ENCODE assay signal across 1 cellular context in the genomic region with DNA sequence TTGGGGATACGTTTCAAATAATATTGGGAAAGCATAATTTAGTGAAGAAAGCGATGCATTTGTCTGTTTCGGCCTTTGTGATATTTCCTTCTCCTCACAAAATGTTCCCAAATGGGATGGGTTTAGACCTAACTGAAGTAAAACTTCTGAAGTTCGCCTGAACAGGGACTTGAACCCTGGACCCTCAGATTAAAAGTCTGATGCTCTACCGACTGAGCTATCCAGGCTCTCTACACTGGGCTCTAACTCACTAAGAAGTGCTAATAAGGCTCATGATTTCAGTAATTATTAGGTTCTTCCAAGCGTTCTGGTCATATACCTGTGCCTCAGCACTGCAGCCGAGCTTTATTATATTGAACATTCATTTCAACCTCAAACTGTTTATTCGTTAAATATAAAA.
A peak's percentile ranks its signal among the peaks of the same experiment; 100 is the strongest.
TF ChIP-seq lines count a peak whose summit lies in the region.

No MANE protein-coding gene starts in this region.

TF ChIP-seq in K562, 482 proteins besides CTCF, POLR2A, EP300 and RAD21 (continued from another document and continues in another):
- TF ChIP-seq, protein P1, sequence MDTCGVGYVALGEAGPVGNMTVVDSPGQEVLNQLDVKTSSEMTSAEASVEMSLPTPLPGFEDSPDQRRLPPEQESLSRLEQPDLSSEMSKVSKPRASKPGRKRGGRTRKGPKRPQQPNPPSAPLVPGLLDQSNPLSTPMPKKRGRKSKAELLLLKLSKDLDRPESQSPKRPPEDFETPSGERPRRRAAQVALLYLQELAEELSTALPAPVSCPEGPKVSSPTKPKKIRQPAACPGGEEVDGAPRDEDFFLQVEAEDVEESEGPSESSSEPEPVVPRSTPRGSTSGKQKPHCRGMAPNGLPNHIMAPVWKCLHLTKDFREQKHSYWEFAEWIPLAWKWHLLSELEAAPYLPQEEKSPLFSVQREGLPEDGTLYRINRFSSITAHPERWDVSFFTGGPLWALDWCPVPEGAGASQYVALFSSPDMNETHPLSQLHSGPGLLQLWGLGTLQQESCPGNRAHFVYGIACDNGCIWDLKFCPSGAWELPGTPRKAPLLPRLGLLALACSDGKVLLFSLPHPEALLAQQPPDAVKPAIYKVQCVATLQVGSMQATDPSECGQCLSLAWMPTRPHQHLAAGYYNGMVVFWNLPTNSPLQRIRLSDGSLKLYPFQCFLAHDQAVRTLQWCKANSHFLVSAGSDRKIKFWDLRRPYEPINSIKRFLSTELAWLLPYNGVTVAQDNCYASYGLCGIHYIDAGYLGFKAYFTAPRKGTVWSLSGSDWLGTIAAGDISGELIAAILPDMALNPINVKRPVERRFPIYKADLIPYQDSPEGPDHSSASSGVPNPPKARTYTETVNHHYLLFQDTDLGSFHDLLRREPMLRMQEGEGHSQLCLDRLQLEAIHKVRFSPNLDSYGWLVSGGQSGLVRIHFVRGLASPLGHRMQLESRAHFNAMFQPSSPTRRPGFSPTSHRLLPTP (IDR thresholded peaks at IDR 0.05; ENCODE audit: borderline replicate concordance, extremely low read depth, insufficient read length) = peak; percentile 97
- TF ChIP-seq KDM4B (IDR thresholded peaks at IDR 0.05; ENCODE audit: borderline replicate concordance in 2 of 2, low read depth in 1 of 2) (no peak), CBX3 (IDR thresholded peaks at IDR 0.05; ENCODE audit: borderline replicate concordance in 1 of 2, low read length in 2 of 2) (peak in 1 of 2 experiments; percentile 69; a peak in 2 of 3 replicates), ZKSCAN1 (IDR thresholded peaks at IDR 0.05; ENCODE audit: low read depth, low read length) (peak; percentile 10; the same call in 1 of the 2 replicates), MTA1 (IDR thresholded peaks at IDR 0.05; ENCODE audit: borderline replicate concordance) (peak; percentile 71; the same call in 1 of the 2 replicates), BRCA1 (IDR thresholded peaks at IDR 0.05) (no peak), BRCA1 (CRISPR knock-in tag; IDR thresholded peaks at IDR 0.05) (no peak), KLF16 (IDR thresholded peaks at IDR 0.05) (no peak), PCBP1 (IDR thresholded peaks at IDR 0.05; ENCODE audit: low read depth, low read length, poor library complexity, severe bottlenecking) (no peak), SRF (CRISPR knock-in tag; IDR thresholded peaks at IDR 0.05) (0 out of 4 replicates have a peak, but pooled peaks of 1 of the 2 experiments have one; percentile 23), RBM14 (IDR thresholded peaks at IDR 0.05; ENCODE audit: borderline replicate concordance, insufficient read depth, low read depth, low read length) (no peak), TBP (optimal IDR thresholded peaks at IDR 0.05; ENCODE audit: low read depth, low read length) (peak; percentile 100), DMBX1 (CRISPR knock-in tag; IDR thresholded peaks at IDR 0.05; ENCODE audit: borderline replicate concordance) (0 out of 2 replicates have a peak, but pooled peaks have one; percentile 12), BDP1 (IDR thresholded peaks at IDR 0.05; ENCODE audit: insufficient read depth, insufficient read length) (peak; percentile 75), ZBTB7A (IDR thresholded peaks at IDR 0.05; ENCODE audit: borderline replicate concordance, control insufficient read depth, low read depth, low read length) (no peak), BACH1 (tag; IDR thresholded peaks at IDR 0.05) (0 out of 2 replicates have a peak, but pooled peaks have one; percentile 8), HNRNPH1 (optimal IDR thresholded peaks at IDR 0.05; ENCODE audit: low read depth, low read length) (no peak), PTTG1 (tag; IDR thresholded peaks at IDR 0.05; ENCODE audit: low read depth) (no peak), BCOR (IDR thresholded peaks at IDR 0.05) (peak; percentile 80), SOX6 (IDR thresholded peaks at IDR 0.05) (peak; percentile 60; the same call in 1 of the 2 replicates), ILF3 (IDR thresholded peaks at IDR 0.05; ENCODE audit: borderline replicate concordance) (peak; percentile 41; the same call in 1 of the 2 replicates), POLR3G (IDR thresholded peaks at IDR 0.05; ENCODE audit: extremely low read depth, insufficient read length, insufficient replicate concordance) (peak; percentile 71), TRIM28 (IDR thresholded peaks at IDR 0.05) (0 out of 2 replicates have a peak, but pooled peaks have one; percentile 54), HIVEP1 (CRISPR knock-in tag; IDR thresholded peaks at IDR 0.05) (no peak), ZNF324 (CRISPR knock-in tag; IDR thresholded peaks at IDR 0.05) (no peak), NONO (IDR thresholded peaks at IDR 0.05; ENCODE audit: low read depth in 2 of 2, low read length in 1 of 2) (0 out of 4 replicates have a peak, but pooled peaks of 1 of the 2 experiments have one; percentile 16), RFX7 (CRISPR knock-in tag; IDR thresholded peaks at IDR 0.05) (no peak), NFIC (IDR thresholded peaks at IDR 0.05) (peak; percentile 81), CBFB (CRISPR knock-in tag; IDR thresholded peaks at IDR 0.05) (no peak), FOXJ2 (tag; IDR thresholded peaks at IDR 0.05) (0 out of 2 replicates have a peak, but pooled peaks have one; percentile 11), MEF2A (IDR thresholded peaks at IDR 0.05; ENCODE audit: control insufficient read depth, low read depth, low read length) (peak; percentile 54; the same call in 1 of the 2 replicates), HDAC1 (IDR thresholded peaks at IDR 0.05) (peak in 1 of 2 experiments; percentile 87; a peak in 1 of 4 replicates), ADNP (tag; IDR thresholded peaks at IDR 0.05) (peak; percentile 92), ZNF274 (IDR thresholded peaks at IDR 0.05; ENCODE audit: borderline replicate concordance, low read depth, low read length) (peak; percentile 57), ARNT (IDR thresholded peaks at IDR 0.05) (peak; percentile 61 to 76; a peak in 2 of 4 replicates), ZSCAN32 (CRISPR knock-in tag; IDR thresholded peaks at IDR 0.05) (peak; percentile 81), CBFA2T3 (IDR thresholded peaks at IDR 0.05) (no peak), E2F3 (CRISPR knock-in tag; IDR thresholded peaks at IDR 0.05) (no peak), ELF2 (CRISPR knock-in tag; IDR thresholded peaks at IDR 0.05) (peak; percentile 70), PHF20 (IDR thresholded peaks at IDR 0.05; ENCODE audit: partially characterized antibody) (peak; percentile 45)
- TF ChIP-seq, protein P2, sequence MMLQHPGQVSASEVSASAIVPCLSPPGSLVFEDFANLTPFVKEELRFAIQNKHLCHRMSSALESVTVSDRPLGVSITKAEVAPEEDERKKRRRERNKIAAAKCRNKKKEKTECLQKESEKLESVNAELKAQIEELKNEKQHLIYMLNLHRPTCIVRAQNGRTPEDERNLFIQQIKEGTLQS (IDR thresholded peaks at IDR 0.05) = no peak
- TF ChIP-seq, protein P2 (CRISPR knock-in tag; conservative IDR thresholded peaks at IDR 0.05) = 0 out of 2 replicates have a peak, but pooled peaks have one; percentile 37
- TF ChIP-seq, protein P3, sequence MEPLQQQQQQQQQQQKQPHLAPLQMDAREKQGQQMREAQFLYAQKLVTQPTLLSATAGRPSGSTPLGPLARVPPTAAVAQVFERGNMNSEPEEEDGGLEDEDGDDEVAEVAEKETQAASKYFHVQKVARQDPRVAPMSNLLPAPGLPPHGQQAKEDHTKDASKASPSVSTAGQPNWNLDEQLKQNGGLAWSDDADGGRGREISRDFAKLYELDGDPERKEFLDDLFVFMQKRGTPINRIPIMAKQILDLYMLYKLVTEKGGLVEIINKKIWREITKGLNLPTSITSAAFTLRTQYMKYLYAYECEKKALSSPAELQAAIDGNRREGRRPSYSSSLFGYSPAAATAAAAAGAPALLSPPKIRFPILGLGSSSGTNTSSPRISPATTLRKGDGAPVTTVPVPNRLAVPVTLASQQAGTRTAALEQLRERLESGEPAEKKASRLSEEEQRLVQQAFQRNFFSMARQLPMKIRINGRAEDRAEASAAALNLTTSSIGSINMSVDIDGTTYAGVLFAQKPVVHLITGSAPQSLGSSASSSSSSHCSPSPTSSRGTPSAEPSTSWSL (CRISPR knock-in tag; IDR thresholded peaks at IDR 0.05; ENCODE audit: borderline replicate concordance) = no peak
- TF ChIP-seq, protein P4, sequence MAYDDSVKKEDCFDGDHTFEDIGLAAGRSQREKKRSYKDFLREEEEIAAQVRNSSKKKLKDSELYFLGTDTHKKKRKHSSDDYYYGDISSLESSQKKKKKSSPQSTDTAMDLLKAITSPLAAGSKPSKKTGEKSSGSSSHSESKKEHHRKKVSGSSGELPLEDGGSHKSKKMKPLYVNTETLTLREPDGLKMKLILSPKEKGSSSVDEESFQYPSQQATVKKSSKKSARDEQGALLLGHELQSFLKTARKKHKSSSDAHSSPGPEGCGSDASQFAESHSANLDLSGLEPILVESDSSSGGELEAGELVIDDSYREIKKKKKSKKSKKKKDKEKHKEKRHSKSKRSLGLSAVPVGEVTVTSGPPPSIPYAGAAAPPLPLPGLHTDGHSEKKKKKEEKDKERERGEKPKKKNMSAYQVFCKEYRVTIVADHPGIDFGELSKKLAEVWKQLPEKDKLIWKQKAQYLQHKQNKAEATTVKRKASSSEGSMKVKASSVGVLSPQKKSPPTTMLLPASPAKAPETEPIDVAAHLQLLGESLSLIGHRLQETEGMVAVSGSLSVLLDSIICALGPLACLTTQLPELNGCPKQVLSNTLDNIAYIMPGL (CRISPR knock-in tag; IDR thresholded peaks at IDR 0.05) = 0 out of 2 replicates have a peak, but pooled peaks have one; percentile 63
- TF ChIP-seq, protein P5, sequence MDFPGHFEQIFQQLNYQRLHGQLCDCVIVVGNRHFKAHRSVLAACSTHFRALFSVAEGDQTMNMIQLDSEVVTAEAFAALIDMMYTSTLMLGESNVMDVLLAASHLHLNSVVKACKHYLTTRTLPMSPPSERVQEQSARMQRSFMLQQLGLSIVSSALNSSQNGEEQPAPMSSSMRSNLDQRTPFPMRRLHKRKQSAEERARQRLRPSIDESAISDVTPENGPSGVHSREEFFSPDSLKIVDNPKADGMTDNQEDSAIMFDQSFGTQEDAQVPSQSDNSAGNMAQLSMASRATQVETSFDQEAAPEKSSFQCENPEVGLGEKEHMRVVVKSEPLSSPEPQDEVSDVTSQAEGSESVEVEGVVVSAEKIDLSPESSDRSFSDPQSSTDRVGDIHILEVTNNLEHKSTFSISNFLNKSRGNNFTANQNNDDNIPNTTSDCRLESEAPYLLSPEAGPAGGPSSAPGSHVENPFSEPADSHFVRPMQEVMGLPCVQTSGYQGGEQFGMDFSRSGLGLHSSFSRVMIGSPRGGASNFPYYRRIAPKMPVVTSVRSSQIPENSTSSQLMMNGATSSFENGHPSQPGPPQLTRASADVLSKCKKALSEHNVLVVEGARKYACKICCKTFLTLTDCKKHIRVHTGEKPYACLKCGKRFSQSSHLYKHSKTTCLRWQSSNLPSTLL (IDR thresholded peaks at IDR 0.05) = peak; percentile 73
- TF ChIP-seq, protein P6, sequence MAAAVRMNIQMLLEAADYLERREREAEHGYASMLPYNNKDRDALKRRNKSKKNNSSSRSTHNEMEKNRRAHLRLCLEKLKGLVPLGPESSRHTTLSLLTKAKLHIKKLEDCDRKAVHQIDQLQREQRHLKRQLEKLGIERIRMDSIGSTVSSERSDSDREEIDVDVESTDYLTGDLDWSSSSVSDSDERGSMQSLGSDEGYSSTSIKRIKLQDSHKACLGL (CRISPR knock-in tag; IDR thresholded peaks at IDR 0.05; ENCODE audit: borderline replicate concordance, poor library complexity, severe bottlenecking) = no peak
- TF ChIP-seq, protein P7, sequence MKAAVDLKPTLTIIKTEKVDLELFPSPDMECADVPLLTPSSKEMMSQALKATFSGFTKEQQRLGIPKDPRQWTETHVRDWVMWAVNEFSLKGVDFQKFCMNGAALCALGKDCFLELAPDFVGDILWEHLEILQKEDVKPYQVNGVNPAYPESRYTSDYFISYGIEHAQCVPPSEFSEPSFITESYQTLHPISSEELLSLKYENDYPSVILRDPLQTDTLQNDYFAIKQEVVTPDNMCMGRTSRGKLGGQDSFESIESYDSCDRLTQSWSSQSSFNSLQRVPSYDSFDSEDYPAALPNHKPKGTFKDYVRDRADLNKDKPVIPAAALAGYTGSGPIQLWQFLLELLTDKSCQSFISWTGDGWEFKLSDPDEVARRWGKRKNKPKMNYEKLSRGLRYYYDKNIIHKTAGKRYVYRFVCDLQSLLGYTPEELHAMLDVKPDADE (conservative IDR thresholded peaks at IDR 0.05; ENCODE audit: control insufficient read depth, low read depth, low read length) = peak; percentile 76; the same call in 1 of the 2 replicates
- TF ChIP-seq, protein P8, sequence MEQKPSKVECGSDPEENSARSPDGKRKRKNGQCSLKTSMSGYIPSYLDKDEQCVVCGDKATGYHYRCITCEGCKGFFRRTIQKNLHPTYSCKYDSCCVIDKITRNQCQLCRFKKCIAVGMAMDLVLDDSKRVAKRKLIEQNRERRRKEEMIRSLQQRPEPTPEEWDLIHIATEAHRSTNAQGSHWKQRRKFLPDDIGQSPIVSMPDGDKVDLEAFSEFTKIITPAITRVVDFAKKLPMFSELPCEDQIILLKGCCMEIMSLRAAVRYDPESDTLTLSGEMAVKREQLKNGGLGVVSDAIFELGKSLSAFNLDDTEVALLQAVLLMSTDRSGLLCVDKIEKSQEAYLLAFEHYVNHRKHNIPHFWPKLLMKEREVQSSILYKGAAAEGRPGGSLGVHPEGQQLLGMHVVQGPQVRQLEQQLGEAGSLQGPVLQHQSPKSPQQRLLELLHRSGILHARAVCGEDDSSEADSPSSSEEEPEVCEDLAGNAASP (IDR thresholded peaks at IDR 0.05) = no peak
- TF ChIP-seq, protein P9, sequence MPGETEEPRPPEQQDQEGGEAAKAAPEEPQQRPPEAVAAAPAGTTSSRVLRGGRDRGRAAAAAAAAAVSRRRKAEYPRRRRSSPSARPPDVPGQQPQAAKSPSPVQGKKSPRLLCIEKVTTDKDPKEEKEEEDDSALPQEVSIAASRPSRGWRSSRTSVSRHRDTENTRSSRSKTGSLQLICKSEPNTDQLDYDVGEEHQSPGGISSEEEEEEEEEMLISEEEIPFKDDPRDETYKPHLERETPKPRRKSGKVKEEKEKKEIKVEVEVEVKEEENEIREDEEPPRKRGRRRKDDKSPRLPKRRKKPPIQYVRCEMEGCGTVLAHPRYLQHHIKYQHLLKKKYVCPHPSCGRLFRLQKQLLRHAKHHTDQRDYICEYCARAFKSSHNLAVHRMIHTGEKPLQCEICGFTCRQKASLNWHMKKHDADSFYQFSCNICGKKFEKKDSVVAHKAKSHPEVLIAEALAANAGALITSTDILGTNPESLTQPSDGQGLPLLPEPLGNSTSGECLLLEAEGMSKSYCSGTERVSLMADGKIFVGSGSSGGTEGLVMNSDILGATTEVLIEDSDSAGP (CRISPR knock-in tag; IDR thresholded peaks at IDR 0.05) = no peak
